Comparison of ENCODE assay signal across 5 cellular contexts in genomic region chr3:122047773-122048172, GRCh38. TPM values are rescaled to one million over a fixed set of nuclear protein-coding genes. Genes with fewer than 3 reads are reported as not detected.
"Had no signal": no experiment of that assay in that cellular context is flagged by ENCODE, and none has a peak within 500 bp of the region (broad histone marks: within the 10 kb centered on the region; RNA-seq: fewer than 3 reads in every experiment).

No MANE protein-coding gene starts in this region.

RNA-seq across cellular contexts. Expression of gene CD86, which starts 7.4 kb away (rescaled TPM):
- total RNA-seq: HT1080, LHCN-M2, MCF 10A, NCI-H460, SJSA1 had no signal

RNA-seq across cellular contexts. Expression of gene ILDR1, which starts 25.7 kb away (rescaled TPM):
- total RNA-seq: HT1080, LHCN-M2, SJSA1 had no signal
